Comparison of ENCODE assay signal across 12 cellular contexts in the genomic region with DNA sequence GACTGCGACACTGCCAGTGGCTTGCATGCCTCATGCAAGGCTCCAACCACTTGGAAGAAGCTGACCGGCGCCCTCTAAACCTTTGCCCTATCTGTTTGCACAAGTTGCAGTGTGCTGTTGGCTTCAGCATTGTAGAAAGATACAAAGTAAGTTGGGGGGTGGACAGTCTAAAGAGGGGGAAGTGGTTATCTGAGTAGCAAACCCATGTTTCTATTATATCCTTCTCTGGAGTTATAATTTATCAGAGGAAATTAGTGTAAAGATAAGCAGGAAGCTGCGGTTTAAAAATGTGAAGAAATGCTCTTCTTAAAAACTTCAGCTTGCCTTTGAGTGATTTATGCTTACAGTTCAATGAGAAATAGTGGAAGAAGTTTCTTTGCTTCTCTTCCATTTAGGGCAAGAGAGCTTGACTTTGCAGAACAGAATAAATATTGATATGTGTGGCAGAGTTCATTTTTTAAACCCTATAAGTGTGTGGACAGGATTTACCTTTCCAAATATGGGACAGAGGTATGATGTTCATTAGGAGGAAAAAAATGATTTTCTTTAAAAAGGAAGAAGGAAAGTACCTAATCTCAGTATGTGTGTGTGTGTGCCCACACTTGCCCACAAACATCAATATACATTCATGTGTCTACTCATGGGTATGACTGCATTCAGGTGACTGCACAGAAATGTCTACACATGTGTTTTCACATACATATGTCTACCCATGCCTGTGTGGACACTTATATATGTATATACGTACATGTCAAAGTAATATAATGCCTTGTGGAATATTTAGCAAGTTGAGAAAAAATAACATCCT. TPM values are rescaled to one million over a fixed set of nuclear protein-coding genes. Genes with fewer than 3 reads are reported as not detected.
DNase-seq lines count a peak whose midpoint lies in the region; ATAC-seq, FAIRE-seq and TF ChIP-seq lines count a peak whose summit lies in the region.
"Had no signal": no experiment of that assay in that cellular context is flagged by ENCODE, and none has a peak within 500 bp of the region (broad histone marks: within the 10 kb centered on the region; RNA-seq: fewer than 3 reads in every experiment).

No MANE protein-coding gene starts in this region.

- H2AFZ ChIP-seq in K562 (ENCODE audit: low read depth, low read length): no peak overlapping the region
- H2AFZ ChIP-seq: GM23338 had no signal

- H3K9me1 ChIP-seq in K562 (ENCODE audit: control insufficient read depth, insufficient read depth, low read length): no peaks in the 10 kb centered on the region

- no peaks in the 10 kb centered on the region for H3K27me3 ChIP-seq in K562 (ENCODE audit: control insufficient read depth in 2 of 2, insufficient read depth in 2 of 2, low read length in 2 of 2)

- 0 out of 4 replicates have a peak, but pooled peaks of 1 of the 2 experiments have one; percentile 17 for TF ChIP-seq RAD21 in K562 (CRISPR knock-in tag; conservative IDR thresholded peaks at IDR 0.05 in 1 of 2, IDR thresholded peaks at IDR 0.05 in 1 of 2)

- H3K27ac Mint-ChIP-seq in activated CD8-positive, alpha-beta memory T cell treated with anti-CD3 and anti-CD28 coated beads, Interleukin-2, amount 10 ng/mL, durations not matched to agents 7 days and 5 days: peak overlapping the region; percentile 88
- peak overlapping the region; percentile 17 for H3K27ac Mint-ChIP-seq in stimulated activated naive CD8-positive, alpha-beta T cell treated with anti-CD3 and anti-CD28 coated beads, Interleukin-15, Interleukin-2, amounts not matched to agents 100 ng/mL and 50 ng/mL, for 24 hours
- H3K27ac Mint-ChIP-seq: GM23338, nephron had no signal

- H3K27ac ChIP-seq in K562 (ENCODE audit: extremely low read depth, low read depth, low read length): peak overlapping the region; percentile 3; the same call in 1 of the 3 replicates

- no TSS peak for BruUV-seq in K562 (replicated peaks; lab: Mats Ljungman, UMichigan)

- 21% methylated on average over 5 of the region's 5 CpGs for WGBS in K562 (ENCODE audit: insufficient coverage, low coverage, missing lambda C conversion rate)

- no peak overlapping the region for H3K4me3 ChIP-seq in K562
- H3K4me3 ChIP-seq: GM23338, skin epidermis had no signal

- in situ Hi-C loops in K562 (cut with MboI): loop anchor here (25.0 kb wide), 1 partner anchor 506 kb away; no protein-coding TSS in a partner anchor

- POLR2A ChIA-PET in K562 (lab: Yijun Ruan, JAX): interaction anchor here (0.6 kb wide), 1 partner anchor 188 kb away, joined by 3 read pairs; no protein-coding TSS in a partner anchor

- no peaks in the 10 kb centered on the region for H4K20me1 ChIP-seq in K562 (replicated peaks; ENCODE audit: control insufficient read depth, insufficient read depth, low read length)

- DNase-seq in activated CD8-positive, alpha-beta memory T cell treated with anti-CD3 and anti-CD28 coated beads, Interleukin-2, amount 10 ng/mL, durations not matched to agents 7 days and 5 days: no peak
- DNase-seq in activated CD8-positive, alpha-beta memory T cell treated with anti-CD3 and anti-CD28 coated beads, Interleukin-2, amount 50 U/mL, for 48 hours: no peak
- DNase-seq in SKM-1 treated with dmso at 0.1 percent for 144 hours (lab: John Stamatoyannopoulos, UW; ENCODE audit: unreplicated experiment) (peak; percentile 18), K562 (ENCODE audit: extremely low read depth in 1 of 4, low spot score in 3 of 4) (peak in 2 of 4 experiments; percentile 54 to 64), GM19238 (ENCODE audit: insufficient read length, low spot score) (no peak), DMS53 treated with DMSO at 0.1 percent for 48 hours (lab: John Stamatoyannopoulos, UW; ENCODE audit: unreplicated experiment) (no peak), NCI-H524 treated with DMSO at 0.1 percent for 48 hours (lab: John Stamatoyannopoulos, UW) (no peak)

- no peak overlapping the region for H3K9ac ChIP-seq in K562 (ENCODE audit: insufficient read depth in 1 of 2, low read depth in 2 of 2, low read length in 2 of 2)

- peaks cover 0 to 13% of the 10 kb centered on the region in 2 experiments; a peak in 3 of 5 replicates for H3K4me1 ChIP-seq in K562 (replicated peaks in 1 of 2; ENCODE audit: control insufficient read depth in 2 of 2, insufficient read depth in 2 of 2, low read length in 2 of 2)

- H3K9me3 Mint-ChIP-seq in activated CD8-positive, alpha-beta memory T cell treated with anti-CD3 and anti-CD28 coated beads, Interleukin-2, amount 10 ng/mL, durations not matched to agents 7 days and 5 days (ENCODE audit: low read depth): no peaks in the 10 kb centered on the region
- no peaks in the 10 kb centered on the region for H3K9me3 Mint-ChIP-seq in stimulated activated naive CD8-positive, alpha-beta T cell treated with anti-CD3 and anti-CD28 coated beads, Interleukin-15, Interleukin-2, amounts not matched to agents 100 ng/mL and 50 ng/mL, for 24 hours
- H3K9me3 Mint-ChIP-seq: GM23338, nephron had no signal

- peaks cover 8% of the 10 kb centered on the region; the same call in 1 of the 3 replicates for H3K36me3 ChIP-seq in K562 (ENCODE audit: control insufficient read depth, insufficient read depth, low read length)

- FAIRE-seq in K562 (lab: Jason Lieb, UNC): peak; percentile 70
- FAIRE-seq: islet of Langerhans had no signal

- no peak for TF ChIP-seq POLR2A in K562 (conservative IDR thresholded peaks at IDR 0.05)

- no peaks in the 10 kb centered on the region for H3K79me2 ChIP-seq in K562 (ENCODE audit: control insufficient read depth, insufficient read depth, low read length)

- H3K9me3 ChIP-seq in K562 (replicated peaks; ENCODE audit: control insufficient read depth, insufficient read depth, low read depth, low read length): no peaks in the 10 kb centered on the region

- ATAC-seq in activated CD8-positive, alpha-beta memory T cell treated with anti-CD3 and anti-CD28 coated beads, Interleukin-2, amount 10 ng/mL, durations not matched to agents 7 days and 5 days: peak; percentile 14
- ATAC-seq in K562: peak; percentile 81
- ATAC-seq: GM23338 had no signal

- TF ChIP-seq EP300 in K562 (IDR thresholded peaks at IDR 0.05; ENCODE audit: low read length): peak; percentile 27; the same call in 1 of the 2 replicates

- H3K4me1 Mint-ChIP-seq in activated CD8-positive, alpha-beta memory T cell treated with anti-CD3 and anti-CD28 coated beads, Interleukin-2, amount 10 ng/mL, durations not matched to agents 7 days and 5 days: peaks cover 82% of the 10 kb centered on the region
- H3K4me1 Mint-ChIP-seq in stimulated activated naive CD8-positive, alpha-beta T cell treated with anti-CD3 and anti-CD28 coated beads, Interleukin-15, Interleukin-2, amounts not matched to agents 100 ng/mL and 50 ng/mL, for 24 hours (ENCODE audit: low read depth): peaks cover 94% of the 10 kb centered on the region

- no peak overlapping the region for H3K4me2 ChIP-seq in K562 (ENCODE audit: insufficient read depth, low read length)
- H3K4me2 ChIP-seq: GM23338 had no signal

- H3K27me3 Mint-ChIP-seq in activated CD8-positive, alpha-beta memory T cell treated with anti-CD3 and anti-CD28 coated beads, Interleukin-2, amount 10 ng/mL, durations not matched to agents 7 days and 5 days: no peaks in the 10 kb centered on the region
- no peaks in the 10 kb centered on the region for H3K27me3 Mint-ChIP-seq in stimulated activated naive CD8-positive, alpha-beta T cell treated with anti-CD3 and anti-CD28 coated beads, Interleukin-15, Interleukin-2, amounts not matched to agents 100 ng/mL and 50 ng/mL, for 24 hours

- CTCF ChIA-PET in activated CD8-positive, alpha-beta memory T cell treated with anti-CD3 and anti-CD28 coated beads, Interleukin-2, amount 10 ng/mL, durations not matched to agents 7 days and 5 days (lab: Charles Lee): interaction anchor here (1.0 kb wide), 1 partner anchor 55 kb away, joined by 3 read pairs; no protein-coding TSS in a partner anchor
- CTCF ChIA-PET in K562 (lab: Yijun Ruan, JAX; ENCODE audit: low intra/inter-chr PET ratio): no interaction called here

- H3K4me3 Mint-ChIP-seq in activated CD8-positive, alpha-beta memory T cell treated with anti-CD3 and anti-CD28 coated beads, Interleukin-2, amount 10 ng/mL, durations not matched to agents 7 days and 5 days: peak overlapping the region; percentile 17
- H3K4me3 Mint-ChIP-seq in stimulated activated naive CD8-positive, alpha-beta T cell treated with anti-CD3 and anti-CD28 coated beads, Interleukin-15, Interleukin-2, amounts not matched to agents 100 ng/mL and 50 ng/mL, for 24 hours: peak overlapping the region; percentile 14
- H3K4me3 Mint-ChIP-seq: GM23338, nephron had no signal

- intact Hi-C loops in K562 (cut with micrococcal nuclease): no loop called here

- peaks cover 61% of the 10 kb centered on the region for H3K36me3 Mint-ChIP-seq in activated CD8-positive, alpha-beta memory T cell treated with anti-CD3 and anti-CD28 coated beads, Interleukin-2, amount 10 ng/mL, durations not matched to agents 7 days and 5 days
- H3K36me3 Mint-ChIP-seq in stimulated activated naive CD8-positive, alpha-beta T cell treated with anti-CD3 and anti-CD28 coated beads, Interleukin-15, Interleukin-2, amounts not matched to agents 100 ng/mL and 50 ng/mL, for 24 hours (ENCODE audit: low read depth): peaks cover 65% of the 10 kb centered on the region

- no peak for TF ChIP-seq CTCF in K562 (IDR thresholded peaks at IDR 0.05 in 2 of 3, conservative IDR thresholded peaks at IDR 0.05 in 1 of 3; ENCODE audit: insufficient read depth in 2 of 3, low read depth in 1 of 3, low read length in 3 of 3)

RNA-seq across cellular contexts. Expression of a gene that starts 8.1 kb away (rescaled TPM):
- total RNA-seq in activated CD8-positive, alpha-beta memory T cell treated with anti-CD3 and anti-CD28 coated beads, Interleukin-2, amount 10 ng/mL, durations not matched to agents 7 days and 5 days: 100 to 1,000 TPM; 106 to 107 TPM
- total RNA-seq in K562 (2011; cell fraction: chromatin; rRNA removed; ENCODE audit: low replicate concordance): 14.4 and 17.0 TPM in 2 replicates
- total RNA-seq in K562 (2011; cell fraction: nucleolus; rRNA removed): 12.1 and 12.7 TPM in 2 replicates
- 14.9 and 16.1 TPM in 2 replicates for total RNA-seq in K562 (2011; cell fraction: nucleoplasm; rRNA removed)
- 22.6 and 30.9 TPM in 2 replicates for total RNA-seq in K562 (2014; rRNA removed)
- 52.6 and 57.9 TPM in 2 replicates for total RNA-seq in K562 (2014; rRNA removed; fragmentation: Illumina TruSeq; extraction: Trizol)
- 44.8 and 47.0 TPM in 2 replicates for total RNA-seq in K562 (2015; rRNA removed; fragmentation: Illumina TruSeq; extraction: Trizol)
- total RNA-seq in K562 (2021): 41.1 and 43.2 TPM in 2 replicates
- polyA plus RNA-seq in K562 (2011; rRNA removed): 54.0 and 59.2 TPM in 2 replicates
- 29.8 and 49.7 TPM in 2 replicates for polyA plus RNA-seq in K562 (2011; cell fraction: cytosol; rRNA removed)
- 38.0 and 55.7 TPM in 2 replicates for polyA plus RNA-seq in K562 (2011; cell fraction: nucleus; rRNA removed)
- polyA plus RNA-seq in K562 (2012): 51.0 and 61.3 TPM in 2 replicates
- 75.2 and 92.2 TPM in 2 replicates for polyA plus RNA-seq in K562 (2014; fragmentation: Illumina TruSeq; extraction: Trizol)
- polyA plus RNA-seq in K562 (2014; fragmentation: Nextera tagmentation; extraction: Ambion mirVana): 10 to 100 TPM; 56.9 to 74.5 TPM
- 34.8 and 41.8 TPM in 2 replicates for polyA plus RNA-seq in K562 (2014; rRNA removed)
- 32.1 and 35.0 TPM in 2 replicates for polyA minus RNA-seq in K562 (2011; rRNA and poly(A)+ RNA removed)
- 8.7 and 11.4 TPM in 2 replicates for polyA minus RNA-seq in K562 (2011; cell fraction: cytosol; rRNA and poly(A)+ RNA removed)
- polyA minus RNA-seq in K562 (2011; cell fraction: nucleus; rRNA and poly(A)+ RNA removed): 9.0 and 16.4 TPM in 2 replicates

RNA-seq across cellular contexts. Expression of a gene that starts 35.0 kb away (rescaled TPM):
- 10 to 100 TPM in 1 of 2 experiments, 1 to 10 TPM in 1; 6.0 to 10.7 TPM for total RNA-seq in activated CD8-positive, alpha-beta memory T cell treated with anti-CD3 and anti-CD28 coated beads, Interleukin-2, amount 10 ng/mL, durations not matched to agents 7 days and 5 days
- total RNA-seq in K562 (2011; cell fraction: chromatin; rRNA removed; ENCODE audit: low replicate concordance): 0.14 and 0.33 TPM in 2 replicates
- 0.17 TPM in 1 of 2 replicates, not detected in the other for total RNA-seq in K562 (2011; cell fraction: nucleolus; rRNA removed)
- 0.23 and 0.51 TPM in 2 replicates for total RNA-seq in K562 (2011; cell fraction: nucleoplasm; rRNA removed)
- 0.04 and 0.05 TPM in 2 replicates for total RNA-seq in K562 (2014; rRNA removed)
- 0.15 and 0.26 TPM in 2 replicates for total RNA-seq in K562 (2014; rRNA removed; fragmentation: Illumina TruSeq; extraction: Trizol)
- 0.11 and 0.15 TPM in 2 replicates for total RNA-seq in K562 (2015; rRNA removed; fragmentation: Illumina TruSeq; extraction: Trizol)
- 0.16 and 0.42 TPM in 2 replicates for total RNA-seq in K562 (2021)
- 0.05 and 0.11 TPM in 2 replicates for polyA plus RNA-seq in K562 (2011; rRNA removed)
- polyA plus RNA-seq in K562 (2011; cell fraction: cytosol; rRNA removed): 0.04 TPM in 1 of 2 replicates, not detected in the other
- polyA plus RNA-seq in K562 (2011; cell fraction: nucleus; rRNA removed): 0.10 and 0.11 TPM in 2 replicates
- 0.17 and 0.21 TPM in 2 replicates for polyA plus RNA-seq in K562 (2012)
- polyA plus RNA-seq in K562 (2014; fragmentation: Illumina TruSeq; extraction: Trizol): 0.11 and 0.31 TPM in 2 replicates
- polyA plus RNA-seq in K562 (2014; fragmentation: Nextera tagmentation; extraction: Ambion mirVana): under 1 TPM; 0.08 to 0.27 TPM
- polyA plus RNA-seq in K562 (2014; rRNA removed): 0.07 and 0.15 TPM in 2 replicates
- 0.39 TPM in 1 of 2 replicates, not detected in the other for polyA minus RNA-seq in K562 (2011; rRNA and poly(A)+ RNA removed)
- polyA minus RNA-seq in K562 (2011; cell fraction: cytosol; rRNA and poly(A)+ RNA removed): 0.67 and 1.3 TPM in 2 replicates
- polyA minus RNA-seq in K562 (2011; cell fraction: nucleus; rRNA and poly(A)+ RNA removed): 0.27 TPM in 1 of 2 replicates, not detected in the other
- total RNA-seq: GM23338 had no signal
- polyA plus RNA-seq: GM23338 had no signal

RNA-seq across cellular contexts. Expression of a gene that starts 35.4 kb away (rescaled TPM):
- total RNA-seq in activated CD8-positive, alpha-beta memory T cell treated with anti-CD3 and anti-CD28 coated beads, Interleukin-2, amount 10 ng/mL, durations not matched to agents 7 days and 5 days: 10 to 100 TPM; 12.5 to 24.6 TPM
- 5.9 and 6.9 TPM in 2 replicates for total RNA-seq in K562 (2011; cell fraction: chromatin; rRNA removed; ENCODE audit: low replicate concordance)
- 2.2 and 3.3 TPM in 2 replicates for total RNA-seq in K562 (2011; cell fraction: nucleolus; rRNA removed)
- total RNA-seq in K562 (2011; cell fraction: nucleoplasm; rRNA removed): 3.2 and 7.3 TPM in 2 replicates
- total RNA-seq in K562 (2014; rRNA removed): 1.7 and 1.8 TPM in 2 replicates
- total RNA-seq in K562 (2014; rRNA removed; fragmentation: Illumina TruSeq; extraction: Trizol): 2.1 and 3.1 TPM in 2 replicates
- 1.6 and 2.1 TPM in 2 replicates for total RNA-seq in K562 (2015; rRNA removed; fragmentation: Illumina TruSeq; extraction: Trizol)
- 1.1 and 1.6 TPM in 2 replicates for total RNA-seq in K562 (2021)
- polyA plus RNA-seq in K562 (2011; rRNA removed): 0.64 and 1.4 TPM in 2 replicates
- polyA plus RNA-seq in K562 (2011; cell fraction: cytosol; rRNA removed): 1.3 and 1.8 TPM in 2 replicates
- polyA plus RNA-seq in K562 (2011; cell fraction: nucleus; rRNA removed): 1.6 and 1.9 TPM in 2 replicates
- polyA plus RNA-seq in K562 (2012): 1.5 and 2.5 TPM in 2 replicates
- 3.8 and 5.6 TPM in 2 replicates for polyA plus RNA-seq in K562 (2014; fragmentation: Illumina TruSeq; extraction: Trizol)
- polyA plus RNA-seq in K562 (2014; fragmentation: Nextera tagmentation; extraction: Ambion mirVana): 1 to 10 TPM; 1.0 to 1.8 TPM
- polyA plus RNA-seq in K562 (2014; rRNA removed): 3.7 and 3.8 TPM in 2 replicates
- polyA minus RNA-seq in K562 (2011; rRNA and poly(A)+ RNA removed): 1.3 and 3.0 TPM in 2 replicates
- polyA minus RNA-seq in K562 (2011; cell fraction: cytosol; rRNA and poly(A)+ RNA removed): not detected in 2 replicates
- 0.81 and 1.9 TPM in 2 replicates for polyA minus RNA-seq in K562 (2011; cell fraction: nucleus; rRNA and poly(A)+ RNA removed)

Comparison
In these comparisons a context has a peak if more than half of its experiments do, and no peak if none do; other contexts are left out.
1. RNA of a gene that starts 35.0 kb away (total RNA-seq): 6.0 to 10.7 TPM in activated CD8-positive, alpha-beta memory T cell treated with anti-CD3 and anti-CD28 coated beads, Interleukin-2, amount 10 ng/mL, durations not matched to agents 7 days and 5 days; 0.04 to 0.51 TPM in K562; every median in the first group is over 4 times any median in the second.